In the genomic region with DNA sequence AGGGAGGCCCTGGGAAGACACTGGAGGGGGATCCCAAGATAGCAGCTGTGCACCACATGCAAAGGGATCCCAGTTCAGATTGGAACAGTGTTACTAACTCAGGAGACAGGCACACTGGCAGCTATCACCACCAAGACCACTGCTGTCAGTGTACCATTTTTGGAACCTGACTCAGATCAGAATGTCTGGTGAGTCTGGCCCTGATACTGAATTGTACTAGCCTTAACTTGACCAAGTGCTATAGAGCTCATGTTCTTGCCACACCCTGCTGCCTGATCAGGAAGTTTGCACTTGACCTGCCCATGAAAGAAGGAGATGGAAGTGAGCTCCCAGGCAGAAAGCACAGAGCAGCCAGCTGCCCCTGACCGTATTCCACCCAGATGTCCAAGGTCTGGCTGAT, we compare ENCODE assay signal across 1 cellular context.
TF ChIP-seq lines count a peak whose summit lies in the region.

No MANE protein-coding gene starts in this region.

TF ChIP-seq in WTC11, 78 proteins besides CTCF, POLR2A, EP300 and RAD21 (continued from another document):
- TF ChIP-seq, protein P1, sequence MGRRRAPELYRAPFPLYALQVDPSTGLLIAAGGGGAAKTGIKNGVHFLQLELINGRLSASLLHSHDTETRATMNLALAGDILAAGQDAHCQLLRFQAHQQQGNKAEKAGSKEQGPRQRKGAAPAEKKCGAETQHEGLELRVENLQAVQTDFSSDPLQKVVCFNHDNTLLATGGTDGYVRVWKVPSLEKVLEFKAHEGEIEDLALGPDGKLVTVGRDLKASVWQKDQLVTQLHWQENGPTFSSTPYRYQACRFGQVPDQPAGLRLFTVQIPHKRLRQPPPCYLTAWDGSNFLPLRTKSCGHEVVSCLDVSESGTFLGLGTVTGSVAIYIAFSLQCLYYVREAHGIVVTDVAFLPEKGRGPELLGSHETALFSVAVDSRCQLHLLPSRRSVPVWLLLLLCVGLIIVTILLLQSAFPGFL (CRISPR knock-in tag; IDR thresholded peaks at IDR 0.05; ENCODE audit: borderline replicate concordance) = no peak
- TF ChIP-seq SP1 (CRISPR knock-in tag; conservative IDR thresholded peaks at IDR 0.05) (no peak), FOXK1 (CRISPR knock-in tag; IDR thresholded peaks at IDR 0.05) (no peak), MXD4 (CRISPR knock-in tag; IDR thresholded peaks at IDR 0.05; ENCODE audit: borderline replicate concordance) (no peak), ZNF138 (CRISPR knock-in tag; conservative IDR thresholded peaks at IDR 0.05) (no peak), ELF4 (CRISPR knock-in tag; IDR thresholded peaks at IDR 0.05; ENCODE audit: low read depth) (no peak), ZNF219 (CRISPR knock-in tag; IDR thresholded peaks at IDR 0.05; ENCODE audit: borderline replicate concordance) (no peak), ZNF396 (CRISPR knock-in tag; IDR thresholded peaks at IDR 0.05; ENCODE audit: borderline replicate concordance) (no peak), ZNF423 (CRISPR knock-in tag; IDR thresholded peaks at IDR 0.05) (no peak)
- TF ChIP-seq, protein P2, sequence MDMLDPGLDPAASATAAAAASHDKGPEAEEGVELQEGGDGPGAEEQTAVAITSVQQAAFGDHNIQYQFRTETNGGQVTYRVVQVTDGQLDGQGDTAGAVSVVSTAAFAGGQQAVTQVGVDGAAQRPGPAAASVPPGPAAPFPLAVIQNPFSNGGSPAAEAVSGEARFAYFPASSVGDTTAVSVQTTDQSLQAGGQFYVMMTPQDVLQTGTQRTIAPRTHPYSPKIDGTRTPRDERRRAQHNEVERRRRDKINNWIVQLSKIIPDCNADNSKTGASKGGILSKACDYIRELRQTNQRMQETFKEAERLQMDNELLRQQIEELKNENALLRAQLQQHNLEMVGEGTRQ (CRISPR knock-in tag; IDR thresholded peaks at IDR 0.05) = no peak
- TF ChIP-seq, protein P3, sequence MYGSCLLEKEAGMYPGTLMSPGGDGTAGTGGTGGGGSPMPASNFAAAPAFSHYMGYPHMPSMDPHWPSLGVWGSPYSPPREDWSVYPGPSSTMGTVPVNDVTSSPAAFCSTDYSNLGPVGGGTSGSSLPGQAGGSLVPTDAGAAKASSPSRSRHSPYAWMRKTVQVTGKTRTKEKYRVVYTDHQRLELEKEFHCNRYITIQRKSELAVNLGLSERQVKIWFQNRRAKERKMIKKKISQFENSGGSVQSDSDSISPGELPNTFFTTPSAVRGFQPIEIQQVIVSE (CRISPR knock-in tag; IDR thresholded peaks at IDR 0.05; ENCODE audit: borderline replicate concordance) = no peak
- TF ChIP-seq, protein P4, sequence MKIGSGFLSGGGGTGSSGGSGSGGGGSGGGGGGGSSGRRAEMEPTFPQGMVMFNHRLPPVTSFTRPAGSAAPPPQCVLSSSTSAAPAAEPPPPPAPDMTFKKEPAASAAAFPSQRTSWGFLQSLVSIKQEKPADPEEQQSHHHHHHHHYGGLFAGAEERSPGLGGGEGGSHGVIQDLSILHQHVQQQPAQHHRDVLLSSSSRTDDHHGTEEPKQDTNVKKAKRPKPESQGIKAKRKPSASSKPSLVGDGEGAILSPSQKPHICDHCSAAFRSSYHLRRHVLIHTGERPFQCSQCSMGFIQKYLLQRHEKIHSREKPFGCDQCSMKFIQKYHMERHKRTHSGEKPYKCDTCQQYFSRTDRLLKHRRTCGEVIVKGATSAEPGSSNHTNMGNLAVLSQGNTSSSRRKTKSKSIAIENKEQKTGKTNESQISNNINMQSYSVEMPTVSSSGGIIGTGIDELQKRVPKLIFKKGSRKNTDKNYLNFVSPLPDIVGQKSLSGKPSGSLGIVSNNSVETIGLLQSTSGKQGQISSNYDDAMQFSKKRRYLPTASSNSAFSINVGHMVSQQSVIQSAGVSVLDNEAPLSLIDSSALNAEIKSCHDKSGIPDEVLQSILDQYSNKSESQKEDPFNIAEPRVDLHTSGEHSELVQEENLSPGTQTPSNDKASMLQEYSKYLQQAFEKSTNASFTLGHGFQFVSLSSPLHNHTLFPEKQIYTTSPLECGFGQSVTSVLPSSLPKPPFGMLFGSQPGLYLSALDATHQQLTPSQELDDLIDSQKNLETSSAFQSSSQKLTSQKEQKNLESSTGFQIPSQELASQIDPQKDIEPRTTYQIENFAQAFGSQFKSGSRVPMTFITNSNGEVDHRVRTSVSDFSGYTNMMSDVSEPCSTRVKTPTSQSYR (CRISPR knock-in tag; IDR thresholded peaks at IDR 0.05) = no peak
- TF ChIP-seq, protein P5, sequence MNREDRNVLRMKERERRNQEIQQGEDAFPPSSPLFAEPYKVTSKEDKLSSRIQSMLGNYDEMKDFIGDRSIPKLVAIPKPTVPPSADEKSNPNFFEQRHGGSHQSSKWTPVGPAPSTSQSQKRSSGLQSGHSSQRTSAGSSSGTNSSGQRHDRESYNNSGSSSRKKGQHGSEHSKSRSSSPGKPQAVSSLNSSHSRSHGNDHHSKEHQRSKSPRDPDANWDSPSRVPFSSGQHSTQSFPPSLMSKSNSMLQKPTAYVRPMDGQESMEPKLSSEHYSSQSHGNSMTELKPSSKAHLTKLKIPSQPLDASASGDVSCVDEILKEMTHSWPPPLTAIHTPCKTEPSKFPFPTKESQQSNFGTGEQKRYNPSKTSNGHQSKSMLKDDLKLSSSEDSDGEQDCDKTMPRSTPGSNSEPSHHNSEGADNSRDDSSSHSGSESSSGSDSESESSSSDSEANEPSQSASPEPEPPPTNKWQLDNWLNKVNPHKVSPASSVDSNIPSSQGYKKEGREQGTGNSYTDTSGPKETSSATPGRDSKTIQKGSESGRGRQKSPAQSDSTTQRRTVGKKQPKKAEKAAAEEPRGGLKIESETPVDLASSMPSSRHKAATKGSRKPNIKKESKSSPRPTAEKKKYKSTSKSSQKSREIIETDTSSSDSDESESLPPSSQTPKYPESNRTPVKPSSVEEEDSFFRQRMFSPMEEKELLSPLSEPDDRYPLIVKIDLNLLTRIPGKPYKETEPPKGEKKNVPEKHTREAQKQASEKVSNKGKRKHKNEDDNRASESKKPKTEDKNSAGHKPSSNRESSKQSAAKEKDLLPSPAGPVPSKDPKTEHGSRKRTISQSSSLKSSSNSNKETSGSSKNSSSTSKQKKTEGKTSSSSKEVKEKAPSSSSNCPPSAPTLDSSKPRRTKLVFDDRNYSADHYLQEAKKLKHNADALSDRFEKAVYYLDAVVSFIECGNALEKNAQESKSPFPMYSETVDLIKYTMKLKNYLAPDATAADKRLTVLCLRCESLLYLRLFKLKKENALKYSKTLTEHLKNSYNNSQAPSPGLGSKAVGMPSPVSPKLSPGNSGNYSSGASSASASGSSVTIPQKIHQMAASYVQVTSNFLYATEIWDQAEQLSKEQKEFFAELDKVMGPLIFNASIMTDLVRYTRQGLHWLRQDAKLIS (CRISPR knock-in tag; IDR thresholded peaks at IDR 0.05; ENCODE audit: borderline replicate concordance) = no peak
- TF ChIP-seq, protein P6, sequence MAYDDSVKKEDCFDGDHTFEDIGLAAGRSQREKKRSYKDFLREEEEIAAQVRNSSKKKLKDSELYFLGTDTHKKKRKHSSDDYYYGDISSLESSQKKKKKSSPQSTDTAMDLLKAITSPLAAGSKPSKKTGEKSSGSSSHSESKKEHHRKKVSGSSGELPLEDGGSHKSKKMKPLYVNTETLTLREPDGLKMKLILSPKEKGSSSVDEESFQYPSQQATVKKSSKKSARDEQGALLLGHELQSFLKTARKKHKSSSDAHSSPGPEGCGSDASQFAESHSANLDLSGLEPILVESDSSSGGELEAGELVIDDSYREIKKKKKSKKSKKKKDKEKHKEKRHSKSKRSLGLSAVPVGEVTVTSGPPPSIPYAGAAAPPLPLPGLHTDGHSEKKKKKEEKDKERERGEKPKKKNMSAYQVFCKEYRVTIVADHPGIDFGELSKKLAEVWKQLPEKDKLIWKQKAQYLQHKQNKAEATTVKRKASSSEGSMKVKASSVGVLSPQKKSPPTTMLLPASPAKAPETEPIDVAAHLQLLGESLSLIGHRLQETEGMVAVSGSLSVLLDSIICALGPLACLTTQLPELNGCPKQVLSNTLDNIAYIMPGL (CRISPR knock-in tag; IDR thresholded peaks at IDR 0.05) = no peak
TF ChIP-seq in WTC11: peak in this region for 0.
